ENCODE assay signal across 15 cellular contexts in genomic region chr7:133746847-133747246, GRCh38.
"Had no signal": no experiment of that assay in that cellular context is flagged by ENCODE, and none has a peak within 500 bp of the region (broad histone marks: within the 10 kb centered on the region; RNA-seq: fewer than 3 reads in every experiment).

No MANE protein-coding gene starts in this region.

- H3K4me1 ChIP-seq: tibial artery had no signal

- H3K4me3 Mint-ChIP-seq: activated CD4-positive, alpha-beta T cell treated with anti-CD3 and anti-CD28 coated beads, Interleukin-2, amount 10 ng/mL, durations not matched to agents 7 days and 5 days; activated naive CD8-positive, alpha-beta T cell treated with anti-CD3 and anti-CD28 coated beads for 36 hours; dendritic cell treated with granulocyte-macrophage colony-stimulating factor and Interleukin-4, amounts not matched to agents 40 ng/mL and 50 ng/mL, for 4 days; memory B cell; naive thymus-derived CD8-positive, alpha-beta T cell had no signal

- H3K36me3 ChIP-seq: left ventricle myocardium inferior, neutrophil, tibial artery had no signal

- ATAC-seq: naive thymus-derived CD8-positive, alpha-beta T cell had no signal

- DNase-seq: activated CD4-positive, alpha-beta T cell treated with anti-CD3 and anti-CD28 coated beads, Interleukin-2, amount 10 ng/mL, durations not matched to agents 7 days and 5 days; activated CD4-positive, CD25-positive, alpha-beta regulatory T cell; activated gamma-delta T cell treated with Interleukin-2 at 50 U/mL for 16 hours; activated naive CD8-positive, alpha-beta T cell treated with anti-CD3 and anti-CD28 coated beads for 36 hours; amygdala; effector memory CD4-positive, alpha-beta T cell; foreskin melanocyte; left ventricle myocardium inferior; naive thymus-derived CD8-positive, alpha-beta T cell; stimulated activated CD4-positive, alpha-beta T cell treated with anti-CD3 and anti-CD28 coated beads, Interleukin-4, amount 100 ng/mL, for 24 hours; stimulated activated naive CD4-positive, alpha-beta T cell; tibial artery had no signal

- H3K27me3 Mint-ChIP-seq: activated CD4-positive, alpha-beta T cell treated with anti-CD3 and anti-CD28 coated beads, Interleukin-2, amount 10 ng/mL, durations not matched to agents 7 days and 5 days; activated naive CD8-positive, alpha-beta T cell treated with anti-CD3 and anti-CD28 coated beads for 36 hours; dendritic cell treated with granulocyte-macrophage colony-stimulating factor and Interleukin-4, amounts not matched to agents 40 ng/mL and 50 ng/mL, for 4 days; memory B cell; naive thymus-derived CD8-positive, alpha-beta T cell had no signal

- H3K27ac Mint-ChIP-seq: activated CD4-positive, alpha-beta T cell treated with anti-CD3 and anti-CD28 coated beads, Interleukin-2, amount 10 ng/mL, durations not matched to agents 7 days and 5 days; activated naive CD8-positive, alpha-beta T cell treated with anti-CD3 and anti-CD28 coated beads for 36 hours; dendritic cell treated with granulocyte-macrophage colony-stimulating factor and Interleukin-4, amounts not matched to agents 40 ng/mL and 50 ng/mL, for 4 days; memory B cell; naive thymus-derived CD8-positive, alpha-beta T cell had no signal

- H3K9me3 Mint-ChIP-seq: activated CD4-positive, alpha-beta T cell treated with anti-CD3 and anti-CD28 coated beads, Interleukin-2, amount 10 ng/mL, durations not matched to agents 7 days and 5 days; activated naive CD8-positive, alpha-beta T cell treated with anti-CD3 and anti-CD28 coated beads for 36 hours; dendritic cell treated with granulocyte-macrophage colony-stimulating factor and Interleukin-4, amounts not matched to agents 40 ng/mL and 50 ng/mL, for 4 days; memory B cell; naive thymus-derived CD8-positive, alpha-beta T cell had no signal

- H3K4me1 Mint-ChIP-seq: activated CD4-positive, alpha-beta T cell treated with anti-CD3 and anti-CD28 coated beads, Interleukin-2, amount 10 ng/mL, durations not matched to agents 7 days and 5 days; activated naive CD8-positive, alpha-beta T cell treated with anti-CD3 and anti-CD28 coated beads for 36 hours; memory B cell had no signal

- H3K27ac ChIP-seq: left ventricle myocardium inferior, neutrophil, tibial artery had no signal

- H3K27me3 ChIP-seq: neutrophil, tibial artery had no signal

- H3K4me3 ChIP-seq: left ventricle myocardium inferior, tibial artery had no signal

- H3K36me3 Mint-ChIP-seq: activated naive CD8-positive, alpha-beta T cell treated with anti-CD3 and anti-CD28 coated beads for 36 hours; memory B cell; naive thymus-derived CD8-positive, alpha-beta T cell had no signal
